9 cellular contexts compared by ENCODE assay signal in the genomic region with DNA sequence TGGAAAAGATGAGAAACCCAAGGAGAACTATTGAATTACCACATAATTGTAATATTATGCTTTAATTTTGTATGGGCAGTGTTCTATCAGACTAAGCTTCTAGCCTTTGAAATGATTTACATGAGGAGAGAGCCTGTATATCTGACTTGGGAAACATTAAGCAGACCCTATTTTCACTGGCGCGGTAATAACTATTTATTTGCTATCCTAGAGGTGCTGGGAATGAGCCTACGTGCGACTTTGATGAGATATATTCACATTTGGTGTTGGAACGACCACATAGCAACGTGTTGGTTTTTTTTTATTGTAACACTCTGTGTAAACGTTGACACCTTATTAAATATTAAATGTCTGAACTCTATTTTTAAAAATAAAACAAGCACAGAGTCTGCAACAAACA.
"Had no signal": no experiment of that assay in that cellular context is flagged by ENCODE, and none has a peak within 500 bp of the region (broad histone marks: within the 10 kb centered on the region; RNA-seq: fewer than 3 reads in every experiment).

No MANE protein-coding gene starts in this region.

- DNase-seq: GM23248, GOT3, H7, HFFc6, KBM-7 had no signal

- H3K9ac ChIP-seq: GM23248 had no signal

- H3K27ac ChIP-seq: GM23248, HL-60 had no signal

- H3K4me3 ChIP-seq: GM23248, HAP-1 had no signal

- H3K4me1 ChIP-seq: HAP-1 had no signal

- H3K9me3 ChIP-seq: HAP-1 had no signal

- FAIRE-seq: HepG2 had no signal

- ATAC-seq: HCT116, HepG2 had no signal

- H3K36me3 ChIP-seq: HAP-1 had no signal
